In genomic region chr1:172283766-172284165, GRCh38 we compare ENCODE assay signal across 15 cellular contexts.
DNase-seq lines count a peak whose midpoint lies in the region; ATAC-seq and TF ChIP-seq lines count a peak whose summit lies in the region.
"Had no signal": no experiment of that assay in that cellular context is flagged by ENCODE, and none has a peak within 500 bp of the region (broad histone marks: within the 10 kb centered on the region; RNA-seq: fewer than 3 reads in every experiment).

No MANE protein-coding gene starts in this region.

- H4K20me1 ChIP-seq in neural progenitor cell (ENCODE audit: low read depth): no peaks in the 10 kb centered on the region

- peaks cover 6% of the 10 kb centered on the region for H3K4me1 Mint-ChIP-seq in neural progenitor cell

- no peaks in the 10 kb centered on the region for H3F3A ChIP-seq in neural progenitor cell (ENCODE audit: low read depth)

- H3K9me3 Mint-ChIP-seq in neural progenitor cell: no peaks in the 10 kb centered on the region
- H3K9me3 Mint-ChIP-seq: CD8-positive, alpha-beta T cell had no signal

- H3K4me2 ChIP-seq in neural progenitor cell: no peak overlapping the region

- no peak for ATAC-seq in Panc1
- ATAC-seq in upper lobe of right lung: no peak
- ATAC-seq: CD8-positive, alpha-beta T cell; HepG2 had no signal

- no peaks in the 10 kb centered on the region for H3K9me3 ChIP-seq in Panc1 (ENCODE audit: control insufficient read depth, insufficient read depth, low read depth, low read length)
- no peaks in the 10 kb centered on the region for H3K9me3 ChIP-seq in skeletal muscle tissue (ENCODE audit: control insufficient read depth in 3 of 3, low read length in 3 of 3)
- H3K9me3 ChIP-seq in upper lobe of right lung: no peaks in the 10 kb centered on the region
- H3K9me3 ChIP-seq in neural progenitor cell (ENCODE audit: low read depth): no peaks in the 10 kb centered on the region
- H3K9me3 ChIP-seq: HAP-1 had no signal

- DNase-seq in GM03348 (ENCODE audit: low spot score) (peak; percentile 6), Panc1 (ENCODE audit: low read depth, low spot score) (no peak), fibroblast of peridontal ligament (ENCODE audit: extremely low read depth) (peak; percentile 47), upper lobe of right lung (no peak), neural progenitor cell (ENCODE audit: low spot score) (no peak)
- DNase-seq in stimulated activated CD4-positive, alpha-beta T cell treated with anti-CD3 and anti-CD28 coated beads, Interleukin-12 subunit alpha, Interleukin-12 subunit beta, amount 100 ng/mL, for 4 hours: no peak
- DNase-seq: CD8-positive, alpha-beta T cell; COR-L47; DMS153; DMS79 treated with DMSO at 0.1 percent for 48 hours; EL had no signal

- BruUV-seq in Panc1 (replicated peaks; lab: Mats Ljungman, UMichigan): no TSS peak

- peaks cover 5% of the 10 kb centered on the region for H3K27me3 Mint-ChIP-seq in neural progenitor cell (ENCODE audit: insufficient read depth, low read depth)

- TF ChIP-seq CTCF in Panc1 (IDR thresholded peaks at IDR 0.05) (no peak), upper lobe of right lung (IDR thresholded peaks at IDR 0.05) (no peak), neural progenitor cell (IDR thresholded peaks at IDR 0.05) (no peak)

- no peaks in the 10 kb centered on the region for H3K36me3 Mint-ChIP-seq in neural progenitor cell
- H3K36me3 Mint-ChIP-seq: CD14-positive monocyte; CD8-positive, alpha-beta T cell had no signal

- peak overlapping the region; percentile 14; the same call in 1 of the 2 replicates for H3K27ac ChIP-seq in Panc1 (ENCODE audit: low read length)
- H3K27ac ChIP-seq in skeletal muscle tissue (ENCODE audit: low read depth, low read length): peak overlapping the region; percentile 5
- no peak overlapping the region for H3K27ac ChIP-seq in upper lobe of right lung
- H3K27ac ChIP-seq in neural progenitor cell: no peak overlapping the region

- H3K4me3 Mint-ChIP-seq in neural progenitor cell: no peak overlapping the region
- H3K4me3 Mint-ChIP-seq: CD14-positive monocyte; CD8-positive, alpha-beta T cell had no signal

- POLR2A ChIA-PET in Panc1 (lab: Charles Lee): interaction anchor here (0.7 kb wide), 1 partner anchor 37 kb away, joined by 9 read pairs; no protein-coding TSS in a partner anchor

- no peak overlapping the region for H2AFZ ChIP-seq in neural progenitor cell (replicated peaks)

- H3K36me3 ChIP-seq in Panc1 (ENCODE audit: control insufficient read depth, insufficient read depth, low read length) (no peaks in the 10 kb centered on the region), skeletal muscle tissue (ENCODE audit: control insufficient read depth in 3 of 3, insufficient read depth in 3 of 3, low read length in 3 of 3) (no peaks in the 10 kb centered on the region), upper lobe of right lung (no peaks in the 10 kb centered on the region), neural progenitor cell (no peaks in the 10 kb centered on the region)
- H3K36me3 ChIP-seq: HAP-1 had no signal

- CTCF ChIA-PET in Panc1 (lab: Charles Lee): no interaction called here

- no peak overlapping the region for H3K9ac ChIP-seq in skeletal muscle tissue (ENCODE audit: low read depth in 1 of 3, low read length in 3 of 3)
- H3K9ac ChIP-seq in neural progenitor cell: no peak overlapping the region

- H3K27ac Mint-ChIP-seq in neural progenitor cell: no peak overlapping the region
- H3K27ac Mint-ChIP-seq: CD14-positive monocyte; CD8-positive, alpha-beta T cell had no signal

- no peaks in the 10 kb centered on the region for H3K27me3 ChIP-seq in Panc1 (ENCODE audit: control insufficient read depth, insufficient read depth, low read length)
- H3K27me3 ChIP-seq in skeletal muscle tissue (ENCODE audit: control insufficient read depth in 3 of 3, insufficient read depth in 3 of 3, low read length in 3 of 3): no peaks in the 10 kb centered on the region
- H3K27me3 ChIP-seq in upper lobe of right lung: no peaks in the 10 kb centered on the region
- H3K27me3 ChIP-seq in neural progenitor cell: no peaks in the 10 kb centered on the region

- in situ Hi-C loops in Panc1 (cut with HindIII; ENCODE audit: low pct_unique_long_range_greater_than_20kb, low sequenced_read_pairs): no loop called here

- H3K4me1 ChIP-seq in Panc1 (ENCODE audit: control insufficient read depth, insufficient read depth, low read length) (no peaks in the 10 kb centered on the region; the same call in 1 of the 2 replicates), skeletal muscle tissue (ENCODE audit: control insufficient read depth in 3 of 3, insufficient read depth in 3 of 3, low read length in 3 of 3) (peaks cover 2 to 12% (median 2%) of the 10 kb centered on the region in 3 donors), upper lobe of right lung (peaks cover 3% of the 10 kb centered on the region), neural progenitor cell (peaks cover 1% of the 10 kb centered on the region)
- H3K4me1 ChIP-seq: HAP-1 had no signal

- no peaks in the 10 kb centered on the region for H3K79me2 ChIP-seq in neural progenitor cell (ENCODE audit: low read depth)

- H3K4me3 ChIP-seq in Panc1 (ENCODE audit: low read depth in 2 of 2, low read length in 2 of 2) (no peak overlapping the region), skeletal muscle tissue (ENCODE audit: low read length in 3 of 3) (no peak overlapping the region), upper lobe of right lung (no peak overlapping the region), neural progenitor cell (no peak overlapping the region)
- H3K4me3 ChIP-seq: HAP-1 had no signal

- intact Hi-C loops in Panc1 (cut with micrococcal nuclease; ENCODE audit: unreplicated experiment): no loop called here
- intact Hi-C loops in upper lobe of right lung (cut with DNase I): no loop called here

Comparison
In these comparisons a context has a peak if more than half of its experiments do, and no peak if none do; other contexts are left out.
1. DNase-seq: peak in GM03348 (single experiment) and fibroblast of peridontal ligament (single experiment); none in Panc1 (single experiment), stimulated activated CD4-positive, alpha-beta T cell treated with anti-CD3 and anti-CD28 coated beads, Interleukin-12 subunit alpha, Interleukin-12 subunit beta, amount 100 ng/mL, for 4 hours (single experiment), upper lobe of right lung (single experiment) and neural progenitor cell (single experiment).
2. H3K27ac ChIP-seq: peak in Panc1 (single experiment) and skeletal muscle tissue (single experiment); none in upper lobe of right lung (single experiment) and neural progenitor cell (single experiment).